In the genomic region with DNA sequence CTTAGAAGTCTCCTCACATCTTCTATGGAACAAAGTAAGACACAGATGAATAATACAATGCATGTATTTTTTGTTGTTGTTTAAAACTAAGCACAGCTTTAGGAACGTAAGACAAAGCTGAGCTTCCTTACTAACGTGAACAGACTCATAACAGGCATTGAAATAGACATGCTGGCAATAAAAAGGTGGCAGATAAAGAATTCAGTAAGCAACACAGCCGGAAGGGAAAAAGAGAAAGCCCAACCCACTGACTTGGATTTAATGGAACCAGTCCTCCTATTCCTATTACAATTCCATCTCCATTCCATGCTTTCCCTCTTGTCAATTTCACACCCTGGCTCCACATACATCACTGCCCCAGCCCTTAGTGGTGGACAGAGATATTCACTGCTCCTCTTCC, we compare ENCODE assay signal across 1 cellular context.
TF ChIP-seq lines count a peak whose summit lies in the region.

No MANE protein-coding gene starts in this region.

TF ChIP-seq in WTC11, 78 proteins besides CTCF, POLR2A, EP300 and RAD21 (continued from another document):
- TF ChIP-seq, protein P1, sequence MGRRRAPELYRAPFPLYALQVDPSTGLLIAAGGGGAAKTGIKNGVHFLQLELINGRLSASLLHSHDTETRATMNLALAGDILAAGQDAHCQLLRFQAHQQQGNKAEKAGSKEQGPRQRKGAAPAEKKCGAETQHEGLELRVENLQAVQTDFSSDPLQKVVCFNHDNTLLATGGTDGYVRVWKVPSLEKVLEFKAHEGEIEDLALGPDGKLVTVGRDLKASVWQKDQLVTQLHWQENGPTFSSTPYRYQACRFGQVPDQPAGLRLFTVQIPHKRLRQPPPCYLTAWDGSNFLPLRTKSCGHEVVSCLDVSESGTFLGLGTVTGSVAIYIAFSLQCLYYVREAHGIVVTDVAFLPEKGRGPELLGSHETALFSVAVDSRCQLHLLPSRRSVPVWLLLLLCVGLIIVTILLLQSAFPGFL (CRISPR knock-in tag; IDR thresholded peaks at IDR 0.05; ENCODE audit: borderline replicate concordance) = no peak
- TF ChIP-seq ZNF263 (CRISPR knock-in tag; IDR thresholded peaks at IDR 0.05; ENCODE audit: low read depth) = no peak
- no peak for TF ChIP-seq SP1 (CRISPR knock-in tag; conservative IDR thresholded peaks at IDR 0.05)
- TF ChIP-seq, protein P2, sequence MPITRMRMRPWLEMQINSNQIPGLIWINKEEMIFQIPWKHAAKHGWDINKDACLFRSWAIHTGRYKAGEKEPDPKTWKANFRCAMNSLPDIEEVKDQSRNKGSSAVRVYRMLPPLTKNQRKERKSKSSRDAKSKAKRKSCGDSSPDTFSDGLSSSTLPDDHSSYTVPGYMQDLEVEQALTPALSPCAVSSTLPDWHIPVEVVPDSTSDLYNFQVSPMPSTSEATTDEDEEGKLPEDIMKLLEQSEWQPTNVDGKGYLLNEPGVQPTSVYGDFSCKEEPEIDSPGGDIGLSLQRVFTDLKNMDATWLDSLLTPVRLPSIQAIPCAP (CRISPR knock-in tag; IDR thresholded peaks at IDR 0.05) = no peak
- no peak for TF ChIP-seq TP53 (CRISPR knock-in tag; IDR thresholded peaks at IDR 0.05)
- TF ChIP-seq, protein P3, sequence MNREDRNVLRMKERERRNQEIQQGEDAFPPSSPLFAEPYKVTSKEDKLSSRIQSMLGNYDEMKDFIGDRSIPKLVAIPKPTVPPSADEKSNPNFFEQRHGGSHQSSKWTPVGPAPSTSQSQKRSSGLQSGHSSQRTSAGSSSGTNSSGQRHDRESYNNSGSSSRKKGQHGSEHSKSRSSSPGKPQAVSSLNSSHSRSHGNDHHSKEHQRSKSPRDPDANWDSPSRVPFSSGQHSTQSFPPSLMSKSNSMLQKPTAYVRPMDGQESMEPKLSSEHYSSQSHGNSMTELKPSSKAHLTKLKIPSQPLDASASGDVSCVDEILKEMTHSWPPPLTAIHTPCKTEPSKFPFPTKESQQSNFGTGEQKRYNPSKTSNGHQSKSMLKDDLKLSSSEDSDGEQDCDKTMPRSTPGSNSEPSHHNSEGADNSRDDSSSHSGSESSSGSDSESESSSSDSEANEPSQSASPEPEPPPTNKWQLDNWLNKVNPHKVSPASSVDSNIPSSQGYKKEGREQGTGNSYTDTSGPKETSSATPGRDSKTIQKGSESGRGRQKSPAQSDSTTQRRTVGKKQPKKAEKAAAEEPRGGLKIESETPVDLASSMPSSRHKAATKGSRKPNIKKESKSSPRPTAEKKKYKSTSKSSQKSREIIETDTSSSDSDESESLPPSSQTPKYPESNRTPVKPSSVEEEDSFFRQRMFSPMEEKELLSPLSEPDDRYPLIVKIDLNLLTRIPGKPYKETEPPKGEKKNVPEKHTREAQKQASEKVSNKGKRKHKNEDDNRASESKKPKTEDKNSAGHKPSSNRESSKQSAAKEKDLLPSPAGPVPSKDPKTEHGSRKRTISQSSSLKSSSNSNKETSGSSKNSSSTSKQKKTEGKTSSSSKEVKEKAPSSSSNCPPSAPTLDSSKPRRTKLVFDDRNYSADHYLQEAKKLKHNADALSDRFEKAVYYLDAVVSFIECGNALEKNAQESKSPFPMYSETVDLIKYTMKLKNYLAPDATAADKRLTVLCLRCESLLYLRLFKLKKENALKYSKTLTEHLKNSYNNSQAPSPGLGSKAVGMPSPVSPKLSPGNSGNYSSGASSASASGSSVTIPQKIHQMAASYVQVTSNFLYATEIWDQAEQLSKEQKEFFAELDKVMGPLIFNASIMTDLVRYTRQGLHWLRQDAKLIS (CRISPR knock-in tag; IDR thresholded peaks at IDR 0.05; ENCODE audit: borderline replicate concordance) = no peak
- no peak for TF ChIP-seq OVOL2 (CRISPR knock-in tag; IDR thresholded peaks at IDR 0.05; ENCODE audit: borderline replicate concordance)
- no peak for TF ChIP-seq NFATC4 (CRISPR knock-in tag; IDR thresholded peaks at IDR 0.05)
- TF ChIP-seq, protein P4, sequence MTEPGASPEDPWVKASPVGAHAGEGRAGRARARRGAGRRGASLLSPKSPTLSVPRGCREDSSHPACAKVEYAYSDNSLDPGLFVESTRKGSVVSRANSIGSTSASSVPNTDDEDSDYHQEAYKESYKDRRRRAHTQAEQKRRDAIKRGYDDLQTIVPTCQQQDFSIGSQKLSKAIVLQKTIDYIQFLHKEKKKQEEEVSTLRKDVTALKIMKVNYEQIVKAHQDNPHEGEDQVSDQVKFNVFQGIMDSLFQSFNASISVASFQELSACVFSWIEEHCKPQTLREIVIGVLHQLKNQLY (CRISPR knock-in tag; IDR thresholded peaks at IDR 0.05) = no peak
- TF ChIP-seq ELF4 (CRISPR knock-in tag; IDR thresholded peaks at IDR 0.05; ENCODE audit: low read depth) = no peak
- no peak for TF ChIP-seq ZNF232 (CRISPR knock-in tag; IDR thresholded peaks at IDR 0.05)
- no peak for TF ChIP-seq JUN (CRISPR knock-in tag; IDR thresholded peaks at IDR 0.05)
- TF ChIP-seq, protein P5, sequence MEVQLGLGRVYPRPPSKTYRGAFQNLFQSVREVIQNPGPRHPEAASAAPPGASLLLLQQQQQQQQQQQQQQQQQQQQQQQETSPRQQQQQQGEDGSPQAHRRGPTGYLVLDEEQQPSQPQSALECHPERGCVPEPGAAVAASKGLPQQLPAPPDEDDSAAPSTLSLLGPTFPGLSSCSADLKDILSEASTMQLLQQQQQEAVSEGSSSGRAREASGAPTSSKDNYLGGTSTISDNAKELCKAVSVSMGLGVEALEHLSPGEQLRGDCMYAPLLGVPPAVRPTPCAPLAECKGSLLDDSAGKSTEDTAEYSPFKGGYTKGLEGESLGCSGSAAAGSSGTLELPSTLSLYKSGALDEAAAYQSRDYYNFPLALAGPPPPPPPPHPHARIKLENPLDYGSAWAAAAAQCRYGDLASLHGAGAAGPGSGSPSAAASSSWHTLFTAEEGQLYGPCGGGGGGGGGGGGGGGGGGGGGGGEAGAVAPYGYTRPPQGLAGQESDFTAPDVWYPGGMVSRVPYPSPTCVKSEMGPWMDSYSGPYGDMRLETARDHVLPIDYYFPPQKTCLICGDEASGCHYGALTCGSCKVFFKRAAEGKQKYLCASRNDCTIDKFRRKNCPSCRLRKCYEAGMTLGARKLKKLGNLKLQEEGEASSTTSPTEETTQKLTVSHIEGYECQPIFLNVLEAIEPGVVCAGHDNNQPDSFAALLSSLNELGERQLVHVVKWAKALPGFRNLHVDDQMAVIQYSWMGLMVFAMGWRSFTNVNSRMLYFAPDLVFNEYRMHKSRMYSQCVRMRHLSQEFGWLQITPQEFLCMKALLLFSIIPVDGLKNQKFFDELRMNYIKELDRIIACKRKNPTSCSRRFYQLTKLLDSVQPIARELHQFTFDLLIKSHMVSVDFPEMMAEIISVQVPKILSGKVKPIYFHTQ (CRISPR knock-in tag; IDR thresholded peaks at IDR 0.05) = no peak
- TF ChIP-seq, protein P6, sequence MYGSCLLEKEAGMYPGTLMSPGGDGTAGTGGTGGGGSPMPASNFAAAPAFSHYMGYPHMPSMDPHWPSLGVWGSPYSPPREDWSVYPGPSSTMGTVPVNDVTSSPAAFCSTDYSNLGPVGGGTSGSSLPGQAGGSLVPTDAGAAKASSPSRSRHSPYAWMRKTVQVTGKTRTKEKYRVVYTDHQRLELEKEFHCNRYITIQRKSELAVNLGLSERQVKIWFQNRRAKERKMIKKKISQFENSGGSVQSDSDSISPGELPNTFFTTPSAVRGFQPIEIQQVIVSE (CRISPR knock-in tag; IDR thresholded peaks at IDR 0.05; ENCODE audit: borderline replicate concordance) = no peak
- TF ChIP-seq ESRRA (CRISPR knock-in tag; IDR thresholded peaks at IDR 0.05; ENCODE audit: borderline replicate concordance) = no peak
